Comparison of ENCODE assay signal across 18 cellular contexts in genomic region chr4:120723986-120724385, GRCh38.
DNase-seq lines count a peak whose midpoint lies in the region; ATAC-seq, FAIRE-seq and TF ChIP-seq lines count a peak whose summit lies in the region.
"Had no signal": no experiment of that assay in that cellular context is flagged by ENCODE, and none has a peak within 500 bp of the region (broad histone marks: within the 10 kb centered on the region; RNA-seq: fewer than 3 reads in every experiment).

No MANE protein-coding gene starts in this region.

- no peak overlapping the region for H3K23ac ChIP-seq in mesenchymal stem cell (ENCODE audit: low read length in 2 of 2)

- H3K4me3 ChIP-seq in WERI-Rb-1 (ENCODE audit: low read depth, low read length) (no peak overlapping the region), mesenchymal stem cell (ENCODE audit: insufficient read depth in 1 of 2, low read depth in 1 of 2, low read length in 2 of 2) (no peak overlapping the region), kidney (ENCODE audit: low read length in 2 of 2) (no peak overlapping the region), upper lobe of left lung (no peak overlapping the region)
- H3K4me3 ChIP-seq: A549, PC-9 had no signal

- H3K36me3 ChIP-seq in WERI-Rb-1 (no peaks in the 10 kb centered on the region), mesenchymal stem cell (ENCODE audit: control insufficient read depth in 1 of 2, insufficient read depth in 2 of 2, low read depth in 1 of 2, low read length in 2 of 2) (no peaks in the 10 kb centered on the region), kidney (ENCODE audit: control insufficient read depth in 1 of 2, insufficient read depth in 2 of 2, low read length in 2 of 2) (no peaks in the 10 kb centered on the region), upper lobe of left lung (no peaks in the 10 kb centered on the region)

- no peak for TF ChIP-seq CTCF in WERI-Rb-1 (IDR thresholded peaks at IDR 0.05; ENCODE audit: low read depth, low read length)
- no peak for TF ChIP-seq CTCF in kidney (IDR thresholded peaks at IDR 0.05; ENCODE audit: borderline replicate concordance, extremely low read depth, insufficient read depth)
- no peak for TF ChIP-seq CTCF in upper lobe of left lung (IDR thresholded peaks at IDR 0.05)

- ATAC-seq in effector memory CD8-positive, alpha-beta T cell (replicated peaks): no peak
- ATAC-seq in upper lobe of left lung (ENCODE audit: low FRiP score in 2 of 2): no peak
- ATAC-seq: A549 had no signal

- H3K79me1 ChIP-seq in mesenchymal stem cell (replicated peaks; ENCODE audit: low read length, poor library complexity, severe bottlenecking): no peaks in the 10 kb centered on the region

- WGBS in mesenchymal stem cell: 91% methylated on average over 2 of the region's 2 CpGs
- 88 to 89% methylated on average over 2 of the region's 2 CpGs for WGBS in upper lobe of left lung, 2 donors

- no peak overlapping the region for H3K9ac ChIP-seq in mesenchymal stem cell (ENCODE audit: low read length)
- H3K9ac ChIP-seq in kidney (ENCODE audit: low read length in 2 of 2): no peak overlapping the region

- H3K4me1 ChIP-seq in mesenchymal stem cell (ENCODE audit: control insufficient read depth, insufficient read depth, low read depth, low read length): peaks cover 4% of the 10 kb centered on the region
- no peaks in the 10 kb centered on the region for H3K4me1 ChIP-seq in kidney (ENCODE audit: control insufficient read depth in 1 of 2, insufficient read depth in 1 of 2, low read depth in 1 of 2, low read length in 2 of 2)
- H3K4me1 ChIP-seq in upper lobe of left lung: peaks cover 0 to 7% (median 0%) of the 10 kb centered on the region in 4 donors
- H3K4me1 ChIP-seq: A549 had no signal

- no peak overlapping the region for H2BK120ac ChIP-seq in mesenchymal stem cell (ENCODE audit: low read depth, low read length)

- H2AK5ac ChIP-seq in mesenchymal stem cell (ENCODE audit: low read length, severe bottlenecking): no peak overlapping the region

- no peak overlapping the region for H2BK5ac ChIP-seq in mesenchymal stem cell (ENCODE audit: low read depth, low read length, poor library complexity, severe bottlenecking)

- no peaks in the 10 kb centered on the region for H3K4me1 Mint-ChIP-seq in effector memory CD8-positive, alpha-beta T cell (ENCODE audit: low read depth in 2 of 2)

- H3K18ac ChIP-seq in mesenchymal stem cell (ENCODE audit: low read depth in 1 of 2, low read length in 2 of 2): no peak overlapping the region

- TF ChIP-seq POLR2A in upper lobe of left lung (IDR thresholded peaks at IDR 0.05): no peak

- H3K27ac ChIP-seq in WERI-Rb-1 (peak overlapping the region; percentile 50), mesenchymal stem cell (ENCODE audit: low read length, poor library complexity, severe bottlenecking) (no peak overlapping the region), kidney (ENCODE audit: low read depth in 2 of 2, low read length in 2 of 2) (no peak overlapping the region), upper lobe of left lung (no peak overlapping the region)
- H3K27ac ChIP-seq: A549, PC-9 had no signal

- H4K91ac ChIP-seq in mesenchymal stem cell (ENCODE audit: low read length): no peak overlapping the region

- H3K4me3 Mint-ChIP-seq in effector memory CD8-positive, alpha-beta T cell: no peak overlapping the region

- intact Hi-C loops in kidney (cut with DNase I): no loop called here

- no peak overlapping the region for H2AFZ ChIP-seq in mesenchymal stem cell (ENCODE audit: low read depth, low read length)
- H2AFZ ChIP-seq: PC-9 had no signal

- no peaks in the 10 kb centered on the region for H3K9me3 Mint-ChIP-seq in effector memory CD8-positive, alpha-beta T cell

- H3K27me3 ChIP-seq in WERI-Rb-1 (ENCODE audit: insufficient read depth, low read depth, severe bottlenecking) (no peaks in the 10 kb centered on the region), mesenchymal stem cell (ENCODE audit: control insufficient read depth in 1 of 2, insufficient read depth in 1 of 2, low read length in 2 of 2) (no peaks in the 10 kb centered on the region), upper lobe of left lung (no peaks in the 10 kb centered on the region)

- DNase-seq in NCI-H510A treated with DMSO at 0.1 percent for 48 hours (lab: John Stamatoyannopoulos, UW): peak; percentile 18
- no peak for DNase-seq in NCI-H510A (lab: John Stamatoyannopoulos, UW)
- DNase-seq in NCI-H1930 (lab: John Stamatoyannopoulos, UW): peak; percentile 59 to 68
- no peak for DNase-seq in WERI-Rb-1
- peak; percentile 37 for DNase-seq in mesenchymal stem cell
- no peak for DNase-seq in effector memory CD8-positive, alpha-beta T cell
- no peak for DNase-seq in kidney
- no peak for DNase-seq in upper lobe of left lung
- DNase-seq: AML-193, Calu3, H7, IMR-90, Kasumi-1, NCI-H1694, NCI-H2171, NCI-H446 treated with DMSO at 0.1 percent for 48 hours, PC-9 had no signal

- no peak overlapping the region for H2BK15ac ChIP-seq in mesenchymal stem cell (ENCODE audit: low read depth, poor library complexity, severe bottlenecking)

- no peak overlapping the region for H3K14ac ChIP-seq in mesenchymal stem cell (ENCODE audit: low read length in 2 of 2)

- H2BK12ac ChIP-seq in mesenchymal stem cell (ENCODE audit: low read length in 2 of 2): no peak overlapping the region

- no peak for FAIRE-seq in kidney (lab: Jason Lieb, UNC)
- FAIRE-seq: A549 had no signal

- peaks cover 0 to 17% of the 10 kb centered on the region in 2 donors for H3K27me3 Mint-ChIP-seq in effector memory CD8-positive, alpha-beta T cell

- H3K9me3 ChIP-seq in WERI-Rb-1 (ENCODE audit: severe bottlenecking) (no peaks in the 10 kb centered on the region), mesenchymal stem cell (ENCODE audit: control insufficient read depth, low read length) (no peaks in the 10 kb centered on the region), kidney (ENCODE audit: control insufficient read depth in 1 of 2, low read length in 2 of 2) (no peaks in the 10 kb centered on the region), upper lobe of left lung (no peaks in the 10 kb centered on the region)
- H3K9me3 ChIP-seq: A549 had no signal

- TF ChIP-seq EP300 in upper lobe of left lung (IDR thresholded peaks at IDR 0.05): no peak

- no peak overlapping the region for H3K27ac Mint-ChIP-seq in effector memory CD8-positive, alpha-beta T cell

- H4K8ac ChIP-seq in mesenchymal stem cell (ENCODE audit: low read length): no peak overlapping the region

- no peaks in the 10 kb centered on the region for H3K36me3 Mint-ChIP-seq in effector memory CD8-positive, alpha-beta T cell (ENCODE audit: insufficient read depth)

- H3K4ac ChIP-seq in mesenchymal stem cell (ENCODE audit: low read depth in 1 of 2, low read length in 2 of 2): no peak overlapping the region

- H3K4me2 ChIP-seq in mesenchymal stem cell (ENCODE audit: low read length, poor library complexity, severe bottlenecking): no peak overlapping the region
- H3K4me2 ChIP-seq: A549, PC-9 had no signal

Comparison
In these comparisons a context has a peak if more than half of its experiments do, and no peak if none do; other contexts are left out.
1. DNase-seq: peak in NCI-H510A treated with DMSO at 0.1 percent for 48 hours (single experiment), NCI-H1930 (2 of 2) and mesenchymal stem cell (single experiment); none in NCI-H510A (single experiment), WERI-Rb-1 (single experiment), effector memory CD8-positive, alpha-beta T cell (0 of 3), kidney (single experiment) and upper lobe of left lung (0 of 2).